Comparison of ENCODE assay signal across 1 cellular context in genomic region chr3:128845695-128846491, GRCh38.
TF ChIP-seq lines count a peak whose summit lies in the region.

No MANE protein-coding gene starts in this region.

TF ChIP-seq in HepG2, 621 proteins besides CTCF, POLR2A, EP300 and RAD21 (continued from another document and continues in another):
- TF ChIP-seq ZNF142 (CRISPR knock-in tag; IDR thresholded peaks at IDR 0.05), result 0 out of 2 replicates have a peak, but pooled peaks have one; percentile 44
- no peak for TF ChIP-seq ZNF607 (CRISPR knock-in tag; IDR thresholded peaks at IDR 0.05; ENCODE audit: borderline replicate concordance)
- no peak for TF ChIP-seq MED8 (CRISPR knock-in tag; IDR thresholded peaks at IDR 0.05; ENCODE audit: insufficient replicate concordance)
- 0 out of 2 replicates have a peak, but pooled peaks have one; percentile 29 for TF ChIP-seq CHD4 (IDR thresholded peaks at IDR 0.05; ENCODE audit: borderline replicate concordance, low read length)
- peak; percentile 47; the same call in 1 of the 2 replicates for TF ChIP-seq ZBTB20 (CRISPR knock-in tag; IDR thresholded peaks at IDR 0.05; ENCODE audit: borderline replicate concordance, low read depth)
- TF ChIP-seq NPAS2 (CRISPR knock-in tag; IDR thresholded peaks at IDR 0.05; ENCODE audit: borderline replicate concordance), result no peak
- TF ChIP-seq ZNF234 (CRISPR knock-in tag; conservative IDR thresholded peaks at IDR 0.05), result no peak
- no peak for TF ChIP-seq GMEB2 (CRISPR knock-in tag; IDR thresholded peaks at IDR 0.05; ENCODE audit: low read depth)
- TF ChIP-seq, protein P1, sequence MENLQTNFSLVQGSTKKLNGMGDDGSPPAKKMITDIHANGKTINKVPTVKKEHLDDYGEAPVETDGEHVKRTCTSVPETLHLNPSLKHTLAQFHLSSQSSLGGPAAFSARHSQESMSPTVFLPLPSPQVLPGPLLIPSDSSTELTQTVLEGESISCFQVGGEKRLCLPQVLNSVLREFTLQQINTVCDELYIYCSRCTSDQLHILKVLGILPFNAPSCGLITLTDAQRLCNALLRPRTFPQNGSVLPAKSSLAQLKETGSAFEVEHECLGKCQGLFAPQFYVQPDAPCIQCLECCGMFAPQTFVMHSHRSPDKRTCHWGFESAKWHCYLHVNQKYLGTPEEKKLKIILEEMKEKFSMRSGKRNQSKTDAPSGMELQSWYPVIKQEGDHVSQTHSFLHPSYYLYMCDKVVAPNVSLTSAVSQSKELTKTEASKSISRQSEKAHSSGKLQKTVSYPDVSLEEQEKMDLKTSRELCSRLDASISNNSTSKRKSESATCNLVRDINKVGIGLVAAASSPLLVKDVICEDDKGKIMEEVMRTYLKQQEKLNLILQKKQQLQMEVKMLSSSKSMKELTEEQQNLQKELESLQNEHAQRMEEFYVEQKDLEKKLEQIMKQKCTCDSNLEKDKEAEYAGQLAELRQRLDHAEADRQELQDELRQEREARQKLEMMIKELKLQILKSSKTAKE (CRISPR knock-in tag; IDR thresholded peaks at IDR 0.05; ENCODE audit: borderline replicate concordance), result no peak
- TF ChIP-seq SAP130 (CRISPR knock-in tag; IDR thresholded peaks at IDR 0.05; ENCODE audit: low read depth), result peak; percentile 50
- TF ChIP-seq, protein P2, sequence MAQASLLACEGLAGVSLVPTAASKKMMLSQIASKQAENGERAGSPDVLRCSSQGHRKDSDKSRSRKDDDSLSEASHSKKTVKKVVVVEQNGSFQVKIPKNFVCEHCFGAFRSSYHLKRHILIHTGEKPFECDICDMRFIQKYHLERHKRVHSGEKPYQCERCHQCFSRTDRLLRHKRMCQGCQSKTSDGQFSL (CRISPR knock-in tag; IDR thresholded peaks at IDR 0.05), result no peak
- TF ChIP-seq, protein P3, sequence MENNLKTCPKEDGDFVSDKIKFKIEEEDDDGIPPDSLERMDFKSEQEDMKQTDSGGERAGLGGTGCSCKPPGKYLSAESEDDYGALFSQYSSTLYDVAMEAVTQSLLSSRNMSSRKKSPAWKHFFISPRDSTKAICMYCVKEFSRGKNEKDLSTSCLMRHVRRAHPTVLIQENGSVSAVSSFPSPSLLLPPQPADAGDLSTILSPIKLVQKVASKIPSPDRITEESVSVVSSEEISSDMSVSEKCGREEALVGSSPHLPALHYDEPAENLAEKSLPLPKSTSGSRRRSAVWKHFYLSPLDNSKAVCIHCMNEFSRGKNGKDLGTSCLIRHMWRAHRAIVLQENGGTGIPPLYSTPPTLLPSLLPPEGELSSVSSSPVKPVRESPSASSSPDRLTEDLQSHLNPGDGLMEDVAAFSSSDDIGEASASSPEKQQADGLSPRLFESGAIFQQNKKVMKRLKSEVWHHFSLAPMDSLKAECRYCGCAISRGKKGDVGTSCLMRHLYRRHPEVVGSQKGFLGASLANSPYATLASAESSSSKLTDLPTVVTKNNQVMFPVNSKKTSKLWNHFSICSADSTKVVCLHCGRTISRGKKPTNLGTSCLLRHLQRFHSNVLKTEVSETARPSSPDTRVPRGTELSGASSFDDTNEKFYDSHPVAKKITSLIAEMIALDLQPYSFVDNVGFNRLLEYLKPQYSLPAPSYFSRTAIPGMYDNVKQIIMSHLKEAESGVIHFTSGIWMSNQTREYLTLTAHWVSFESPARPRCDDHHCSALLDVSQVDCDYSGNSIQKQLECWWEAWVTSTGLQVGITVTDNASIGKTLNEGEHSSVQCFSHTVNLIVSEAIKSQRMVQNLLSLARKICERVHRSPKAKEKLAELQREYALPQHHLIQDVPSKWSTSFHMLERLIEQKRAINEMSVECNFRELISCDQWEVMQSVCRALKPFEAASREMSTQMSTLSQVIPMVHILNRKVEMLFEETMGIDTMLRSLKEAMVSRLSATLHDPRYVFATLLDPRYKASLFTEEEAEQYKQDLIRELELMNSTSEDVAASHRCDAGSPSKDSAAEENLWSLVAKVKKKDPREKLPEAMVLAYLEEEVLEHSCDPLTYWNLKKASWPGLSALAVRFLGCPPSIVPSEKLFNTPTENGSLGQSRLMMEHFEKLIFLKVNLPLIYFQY (CRISPR knock-in tag; IDR thresholded peaks at IDR 0.05; ENCODE audit: borderline replicate concordance), result peak; percentile 78
- TF ChIP-seq ZNF251 (CRISPR knock-in tag; IDR thresholded peaks at IDR 0.05), result no peak
- TF ChIP-seq ZNF850 (CRISPR knock-in tag; conservative IDR thresholded peaks at IDR 0.05), result no peak
- 0 out of 2 replicates have a peak, but pooled peaks have one; percentile 53 for TF ChIP-seq MAF1 (CRISPR knock-in tag; IDR thresholded peaks at IDR 0.05; ENCODE audit: borderline replicate concordance)
- TF ChIP-seq, protein P4, sequence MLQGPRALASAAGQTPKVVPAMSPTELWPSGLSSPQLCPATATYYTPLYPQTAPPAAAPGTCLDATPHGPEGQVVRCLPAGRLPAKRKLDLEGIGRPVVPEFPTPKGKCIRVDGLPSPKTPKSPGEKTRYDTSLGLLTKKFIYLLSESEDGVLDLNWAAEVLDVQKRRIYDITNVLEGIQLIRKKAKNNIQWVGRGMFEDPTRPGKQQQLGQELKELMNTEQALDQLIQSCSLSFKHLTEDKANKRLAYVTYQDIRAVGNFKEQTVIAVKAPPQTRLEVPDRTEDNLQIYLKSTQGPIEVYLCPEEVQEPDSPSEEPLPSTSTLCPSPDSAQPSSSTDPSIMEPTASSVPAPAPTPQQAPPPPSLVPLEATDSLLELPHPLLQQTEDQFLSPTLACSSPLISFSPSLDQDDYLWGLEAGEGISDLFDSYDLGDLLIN (CRISPR knock-in tag; IDR thresholded peaks at IDR 0.05; ENCODE audit: borderline replicate concordance), result peak; percentile 67; the same call in 1 of the 2 replicates
- TF ChIP-seq DRAP1 (CRISPR knock-in tag; IDR thresholded peaks at IDR 0.05), result no peak
- TF ChIP-seq, protein P5, sequence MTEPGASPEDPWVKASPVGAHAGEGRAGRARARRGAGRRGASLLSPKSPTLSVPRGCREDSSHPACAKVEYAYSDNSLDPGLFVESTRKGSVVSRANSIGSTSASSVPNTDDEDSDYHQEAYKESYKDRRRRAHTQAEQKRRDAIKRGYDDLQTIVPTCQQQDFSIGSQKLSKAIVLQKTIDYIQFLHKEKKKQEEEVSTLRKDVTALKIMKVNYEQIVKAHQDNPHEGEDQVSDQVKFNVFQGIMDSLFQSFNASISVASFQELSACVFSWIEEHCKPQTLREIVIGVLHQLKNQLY (CRISPR knock-in tag; IDR thresholded peaks at IDR 0.05), result no peak
- TF ChIP-seq HNRNPLL (IDR thresholded peaks at IDR 0.05; ENCODE audit: low read depth, low read length, poor library complexity, severe bottlenecking), result peak; percentile 38
- TF ChIP-seq ZNF431 (CRISPR knock-in tag; IDR thresholded peaks at IDR 0.05; ENCODE audit: borderline replicate concordance, low read depth), result no peak
- no peak for TF ChIP-seq ATF1 (CRISPR knock-in tag; IDR thresholded peaks at IDR 0.05)
- TF ChIP-seq RFX3 (CRISPR knock-in tag; IDR thresholded peaks at IDR 0.05), result peak; percentile 70
- TF ChIP-seq PHF8 (CRISPR knock-in tag; IDR thresholded peaks at IDR 0.05), result peak; percentile 32; the same call in 1 of the 2 replicates
- peak; percentile 75 for TF ChIP-seq TFDP2 (CRISPR knock-in tag; IDR thresholded peaks at IDR 0.05)
- no peak for TF ChIP-seq CAMTA2 (CRISPR knock-in tag; IDR thresholded peaks at IDR 0.05; ENCODE audit: borderline replicate concordance)
- TF ChIP-seq SMAD3 (CRISPR knock-in tag; IDR thresholded peaks at IDR 0.05), result no peak
- peak; percentile 31; the same call in 1 of the 2 replicates for TF ChIP-seq ZNF350 (CRISPR knock-in tag; IDR thresholded peaks at IDR 0.05; ENCODE audit: borderline replicate concordance, low read depth)
- TF ChIP-seq SYNCRIP (IDR thresholded peaks at IDR 0.05; ENCODE audit: insufficient read depth, low read depth, low read length), result no peak
- peak; percentile 14; the same call in 1 of the 2 replicates for TF ChIP-seq NFKB2 (CRISPR knock-in tag; IDR thresholded peaks at IDR 0.05; ENCODE audit: borderline replicate concordance)
- no peak for TF ChIP-seq KDM5A (IDR thresholded peaks at IDR 0.05; ENCODE audit: borderline replicate concordance, low read length)
- 0 out of 2 replicates have a peak, but pooled peaks have one; percentile 44 for TF ChIP-seq ZNF816 (CRISPR knock-in tag; IDR thresholded peaks at IDR 0.05; ENCODE audit: borderline replicate concordance)
- TF ChIP-seq, protein P6, sequence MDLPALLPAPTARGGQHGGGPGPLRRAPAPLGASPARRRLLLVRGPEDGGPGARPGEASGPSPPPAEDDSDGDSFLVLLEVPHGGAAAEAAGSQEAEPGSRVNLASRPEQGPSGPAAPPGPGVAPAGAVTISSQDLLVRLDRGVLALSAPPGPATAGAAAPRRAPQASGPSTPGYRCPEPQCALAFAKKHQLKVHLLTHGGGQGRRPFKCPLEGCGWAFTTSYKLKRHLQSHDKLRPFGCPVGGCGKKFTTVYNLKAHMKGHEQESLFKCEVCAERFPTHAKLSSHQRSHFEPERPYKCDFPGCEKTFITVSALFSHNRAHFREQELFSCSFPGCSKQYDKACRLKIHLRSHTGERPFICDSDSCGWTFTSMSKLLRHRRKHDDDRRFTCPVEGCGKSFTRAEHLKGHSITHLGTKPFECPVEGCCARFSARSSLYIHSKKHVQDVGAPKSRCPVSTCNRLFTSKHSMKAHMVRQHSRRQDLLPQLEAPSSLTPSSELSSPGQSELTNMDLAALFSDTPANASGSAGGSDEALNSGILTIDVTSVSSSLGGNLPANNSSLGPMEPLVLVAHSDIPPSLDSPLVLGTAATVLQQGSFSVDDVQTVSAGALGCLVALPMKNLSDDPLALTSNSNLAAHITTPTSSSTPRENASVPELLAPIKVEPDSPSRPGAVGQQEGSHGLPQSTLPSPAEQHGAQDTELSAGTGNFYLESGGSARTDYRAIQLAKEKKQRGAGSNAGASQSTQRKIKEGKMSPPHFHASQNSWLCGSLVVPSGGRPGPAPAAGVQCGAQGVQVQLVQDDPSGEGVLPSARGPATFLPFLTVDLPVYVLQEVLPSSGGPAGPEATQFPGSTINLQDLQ (CRISPR knock-in tag; IDR thresholded peaks at IDR 0.05), result no peak
- 0 out of 2 replicates have a peak, but pooled peaks have one; percentile 54 for TF ChIP-seq ZNF567 (CRISPR knock-in tag; IDR thresholded peaks at IDR 0.05; ENCODE audit: borderline replicate concordance)
- no peak for TF ChIP-seq CEBPB (IDR thresholded peaks at IDR 0.05; ENCODE audit: borderline replicate concordance, low read depth, low read length)
- no peak for TF ChIP-seq ZNF160 (CRISPR knock-in tag; IDR thresholded peaks at IDR 0.05)
- TF ChIP-seq MZF1 (CRISPR knock-in tag; IDR thresholded peaks at IDR 0.05; ENCODE audit: borderline replicate concordance), result no peak
- TF ChIP-seq ZNF10 (CRISPR knock-in tag; IDR thresholded peaks at IDR 0.05; ENCODE audit: borderline replicate concordance, low read depth), result no peak
- TF ChIP-seq ZNF891 (CRISPR knock-in tag; IDR thresholded peaks at IDR 0.05), result peak; percentile 17; the same call in 1 of the 2 replicates
- no peak for TF ChIP-seq THYN1 (CRISPR knock-in tag; IDR thresholded peaks at IDR 0.05; ENCODE audit: borderline replicate concordance, low read depth)
